Comparison of ENCODE assay signal across 16 cellular contexts in the genomic region with DNA sequence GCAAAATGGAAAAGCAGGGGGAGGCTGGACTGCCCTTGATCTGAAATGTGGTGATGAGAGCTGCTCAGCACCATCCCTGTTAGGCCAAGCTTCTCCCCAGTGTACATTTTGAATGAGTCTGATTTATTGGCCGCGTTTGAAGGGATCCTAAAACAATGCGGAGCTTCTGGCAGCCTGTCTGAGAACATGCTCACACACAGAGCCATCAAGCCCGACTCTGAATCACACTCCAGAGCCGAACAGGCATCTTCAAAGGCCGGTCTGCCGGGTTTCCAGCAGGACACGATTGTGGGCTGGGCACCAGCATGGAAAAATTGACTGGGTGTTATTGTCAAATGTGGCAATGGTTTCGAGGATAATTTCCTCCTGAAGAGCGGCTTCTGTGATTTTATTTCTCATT.
"Had no signal": no experiment of that assay in that cellular context is flagged by ENCODE, and none has a peak within 500 bp of the region (broad histone marks: within the 10 kb centered on the region; RNA-seq: fewer than 3 reads in every experiment).

No MANE protein-coding gene starts in this region.

- H3K9me3 ChIP-seq: pancreas, SK-N-SH had no signal

- FAIRE-seq: colon, frontal cortex, keratinocyte, pancreas had no signal

- H3K4me3 ChIP-seq: heart left ventricle, left lung, pancreas, tibial nerve had no signal

- DNase-seq: activated CD4-positive, alpha-beta T cell treated with anti-CD3 and anti-CD28 coated beads for 4 hours; activated CD8-positive, alpha-beta memory T cell treated with anti-CD3 and anti-CD28 coated beads, Interleukin-2, amount 50 U/mL, for 48 hours; activated CD8-positive, alpha-beta T cell treated with anti-CD3 and anti-CD28 coated beads, Interleukin-2, amount 10 ng/mL, durations not matched to agents 7 days and 5 days; activated naive CD4-positive, alpha-beta T cell treated with anti-CD3 and anti-CD28 coated beads for 36 hours; effector CD8-positive, alpha-beta T cell; heart left ventricle; left lung; mesendoderm; pancreas; retina; SK-N-SH had no signal

- H3K4me1 ChIP-seq: heart left ventricle, left lung, pancreas had no signal

- H3K27ac ChIP-seq: left lung, pancreas, tibial nerve had no signal

- H3K27me3 ChIP-seq: tibial nerve had no signal

- H3K36me3 ChIP-seq: heart left ventricle, left lung, pancreas, tibial nerve had no signal

- ATAC-seq: activated CD8-positive, alpha-beta T cell treated with anti-CD3 and anti-CD28 coated beads, Interleukin-2, amount 10 ng/mL, durations not matched to agents 7 days and 5 days; heart left ventricle; left lung; pancreas; stimulated activated effector memory CD8-positive, alpha-beta T cell treated with anti-CD3 and anti-CD28 coated beads, Interleukin-12 subunit alpha, Interleukin-12 subunit beta, amount 100 ng/mL, for 72 hours had no signal
